Comparison of ENCODE assay signal across 26 cellular contexts in the genomic region with DNA sequence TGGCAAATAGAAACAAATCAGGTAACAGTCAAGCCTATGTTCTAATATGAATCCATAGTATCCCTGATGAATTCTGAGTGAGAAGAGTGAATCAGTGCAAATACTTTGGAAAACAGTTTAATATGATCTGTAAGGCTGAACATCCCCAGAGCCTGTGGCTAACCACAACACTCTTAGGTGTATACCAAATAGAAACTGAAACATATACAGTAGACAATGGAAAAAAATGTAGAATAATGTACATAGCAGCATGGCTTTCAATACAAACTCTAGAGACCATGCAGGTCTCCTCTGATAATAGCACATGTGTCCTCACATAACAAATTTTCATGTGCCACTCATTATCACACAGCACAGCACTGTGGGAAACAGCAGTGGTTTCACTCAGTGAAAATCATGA.
"Had no signal": no experiment of that assay in that cellular context is flagged by ENCODE, and none has a peak within 500 bp of the region (broad histone marks: within the 10 kb centered on the region; RNA-seq: fewer than 3 reads in every experiment).

No MANE protein-coding gene starts in this region.

- ATAC-seq: activated CD8-positive, alpha-beta T cell treated with anti-CD3 and anti-CD28 coated beads for 36 hours; activated naive CD4-positive, alpha-beta T cell treated with anti-CD3 and anti-CD28 coated beads, Interleukin-2, amount 50 U/mL, for 72 hours; activated T-cell treated with anti-CD3 and anti-CD28 coated beads, Interleukin-2, amount 50 U/mL, for 4 hours; activated T-cell treated with anti-CD3 and anti-CD28 coated beads, Interleukin-2, amount 50 U/mL, for 72 hours; activated T-helper 17 cell treated with anti-CD3 and anti-CD28 coated beads, Interleukin-2, amount 50 U/mL, for 72 hours had no signal

- DNase-seq: activated B cell treated with CpG ODN at 0.5 μM for 24 hours; activated CD4-positive, alpha-beta memory T cell treated with anti-CD3 and anti-CD28 coated beads for 36 hours; activated CD4-positive, alpha-beta T cell treated with anti-CD3 and anti-CD28 coated beads for 4 hours; activated CD4-positive, alpha-beta T cell treated with anti-CD3 and anti-CD28 coated beads, Interleukin-2, amount 10 ng/mL, durations not matched to agents 24 days and 14 days; activated CD4-positive, alpha-beta T cell treated with anti-CD3 and anti-CD28 coated beads, Interleukin-2, amount 50 U/mL, for 1 hour; activated CD4-positive, alpha-beta T cell treated with anti-CD3 and anti-CD28 coated beads, Interleukin-2, amount 50 U/mL, for 4 hours; activated CD4-positive, CD25-positive, alpha-beta regulatory T cell treated with anti-CD3 and anti-CD28 coated beads, Interleukin-2, amount 50 U/mL, for 72 hours; activated CD8-positive, alpha-beta memory T cell treated with anti-CD3 and anti-CD28 coated beads, Interleukin-2, amount 50 U/mL, for 4 hours; activated CD8-positive, alpha-beta T cell treated with anti-CD3 and anti-CD28 coated beads for 36 hours; activated effector memory CD4-positive, alpha-beta T cell treated with anti-CD3 and anti-CD28 coated beads, Interleukin-2, amount 50 U/mL, for 16 hours; activated gamma-delta T cell treated with Interleukin-2 at 50 U/mL for 16 hours; activated naive CD4-positive, alpha-beta T cell; activated naive CD4-positive, alpha-beta T cell treated with anti-CD3 and anti-CD28 coated beads for 36 hours; activated naive CD4-positive, alpha-beta T cell treated with anti-CD3 and anti-CD28 coated beads, Interleukin-2, amount 50 U/mL, for 16 hours; activated naive CD8-positive, alpha-beta T cell treated with anti-CD3 and anti-CD28 coated beads for 36 hours; activated T-cell treated with anti-CD3 and anti-CD28 coated beads for 4 hours; activated T-cell treated with anti-CD3 and anti-CD28 coated beads, Interleukin-2, amount 50 U/mL, for 1 hour; activated T-cell treated with anti-CD3 and anti-CD28 coated beads, Interleukin-2, amount 50 U/mL, for 4 hours; activated T-cell treated with anti-CD3 and anti-CD28 coated beads, Interleukin-2, amount 50 U/mL, for 72 hours; adrenal gland; amniotic stem cell; caudate nucleus; cerebellar nuclear complex; T-helper 9 cell had no signal
